In genomic region chr17:42184717-42185496, GRCh38 we compare ENCODE assay signal across 8 cellular contexts. TPM values are rescaled to one million over a fixed set of nuclear protein-coding genes. Genes with fewer than 3 reads are reported as not detected.
A peak's percentile ranks its signal among the peaks of the same experiment; 100 is the strongest.
DNase-seq lines count a peak whose midpoint lies in the region; ATAC-seq and TF ChIP-seq lines count a peak whose summit lies in the region.

TSS of gene HCRT (minus strand) at chr17:42185452. CDS start at chr17:42185365, 87 bp downstream.

- H3K4me1 Mint-ChIP-seq in Calu3 (ENCODE audit: low read depth, unreplicated experiment) = peaks cover 29% of the 10 kb centered on the region

- H3K9me3 ChIP-seq in colonic mucosa (no peaks in the 10 kb centered on the region), osteoblast (ENCODE audit: low read depth, low read length) (no peaks in the 10 kb centered on the region)

- TF ChIP-seq CTCF in Calu3 (IDR thresholded peaks at IDR 0.05; ENCODE audit: unreplicated experiment) (no peak), colonic mucosa (IDR thresholded peaks at IDR 0.05) (no peak), osteoblast (IDR thresholded peaks at IDR 0.05; ENCODE audit: extremely low read depth, low read depth, low read length) (no peak)

- peaks cover 5% of the 10 kb centered on the region for H3K36me3 Mint-ChIP-seq in Calu3 (ENCODE audit: insufficient read depth, unreplicated experiment)

- peaks cover 27% of the 10 kb centered on the region for H3K4me1 ChIP-seq in colonic mucosa
- H3K4me1 ChIP-seq in osteoblast (ENCODE audit: insufficient read depth, low read length) = peaks cover 26% of the 10 kb centered on the region

- no peaks in the 10 kb centered on the region for H3K79me2 ChIP-seq in osteoblast (ENCODE audit: insufficient read depth, low read length)

- DNase-seq in Calu3 (no peak), NCI-H1436 (lab: John Stamatoyannopoulos, UW) (peak; percentile 47), colonic mucosa (peak; percentile 34), osteoblast (ENCODE audit: insufficient read length, low spot score, missing footprints) (no peak), NCI-H2081 treated with DMSO at 0.1 percent for 48 hours (lab: John Stamatoyannopoulos, UW) (no peak)

- H3K36me3 ChIP-seq in colonic mucosa = no peaks in the 10 kb centered on the region
- no peaks in the 10 kb centered on the region for H3K36me3 ChIP-seq in osteoblast (ENCODE audit: insufficient read depth, low read length)

- H3K4me2 ChIP-seq in osteoblast (ENCODE audit: insufficient read depth, low read length) = peak within 1 kb of the TSS; percentile 94

- H3K27me3 ChIP-seq in colonic mucosa (peaks cover 14% of the 10 kb centered on the region), osteoblast (ENCODE audit: insufficient read depth, low read length) (peaks cover 23% of the 10 kb centered on the region)

- H4K20me1 ChIP-seq in osteoblast (ENCODE audit: insufficient read depth, low read length) = no peaks in the 10 kb centered on the region

- intact Hi-C loops in Calu3 (cut with micrococcal nuclease; ENCODE audit: unreplicated experiment) = no loop called here
- intact Hi-C loops in colonic mucosa (cut with DNase I) = no loop called here

- H3K27me3 Mint-ChIP-seq in Calu3 (ENCODE audit: unreplicated experiment) = peaks cover 24% of the 10 kb centered on the region

- peak within 1 kb of the TSS; percentile 84 for H3K27ac ChIP-seq in colonic mucosa
- no peak within 1 kb of the TSS for H3K27ac ChIP-seq in osteoblast (ENCODE audit: low read depth, low read length)

- H3K4me3 Mint-ChIP-seq in Calu3 (ENCODE audit: low read depth, unreplicated experiment) = peak within 1 kb of the TSS; percentile 67

- H3K27ac Mint-ChIP-seq in Calu3 (ENCODE audit: unreplicated experiment) = no peak within 1 kb of the TSS

- H2AFZ ChIP-seq in osteoblast (ENCODE audit: low read length) = peak within 1 kb of the TSS; percentile 88

- H3K4me3 ChIP-seq in colonic mucosa (peak within 1 kb of the TSS; percentile 51), osteoblast (ENCODE audit: insufficient read depth, low read length) (peak within 1 kb of the TSS; percentile 82)

- ATAC-seq in GM19455 (IDR thresholded peaks at IDR 0.05; ENCODE audit: unreplicated experiment) (no peak), HG02852 (IDR thresholded peaks at IDR 0.05; ENCODE audit: unreplicated experiment) (no peak), GM18870 (IDR thresholded peaks at IDR 0.05; ENCODE audit: unreplicated experiment) (no peak)

- H3K9ac ChIP-seq in colonic mucosa (ENCODE audit: low read depth in 2 of 2, low read length in 2 of 2) = peak within 1 kb of the TSS in 1 of 2 donors; percentile 43

- BruUV-seq in Calu3 (replicated peaks; lab: Mats Ljungman, UMichigan) = no TSS peak

- H3K9me3 Mint-ChIP-seq in Calu3 (ENCODE audit: low read depth, unreplicated experiment) = no peaks in the 10 kb centered on the region

- CTCF ChIA-PET in Calu3 (lab: Charles Lee) = interaction anchor here (1.1 to 2.5 kb wide), 2 partner anchors 9 to 61 kb away, joined by 7 to 9 read pairs; partner anchors contain the start of gene GHDC

RNA-seq across cellular contexts. Expression of gene HCRT, which starts in this region (rescaled TPM):
- total RNA-seq in Calu3 (2022) = not detected in 2 replicates
- total RNA-seq in colonic mucosa = not detected
- not detected in 2 replicates for total RNA-seq in osteoblast

Comparison
In these comparisons a context has a peak if more than half of its experiments do, and no peak if none do; other contexts are left out.
1. Peak in DNase-seq, H3K4me3 ChIP-seq and H3K27ac ChIP-seq in colonic mucosa; RNA of the gene not detected or under 1 TPM.